7 cellular contexts compared by ENCODE assay signal in genomic region chr2:11912980-11913379, GRCh38.
"Had no signal": no experiment of that assay in that cellular context is flagged by ENCODE, and none has a peak within 500 bp of the region (broad histone marks: within the 10 kb centered on the region; RNA-seq: fewer than 3 reads in every experiment).

No MANE protein-coding gene starts in this region.

- FAIRE-seq: H1, H54, HTR-8/SVneo had no signal

- H3K27ac Mint-ChIP-seq: GM23338, H9, IgD-negative memory B cell had no signal

- ATAC-seq: GM23338 had no signal

- DNase-seq: H9, HCEC 1CT had no signal

- H2AFZ ChIP-seq: GM23338 had no signal

- H3K4me3 ChIP-seq: GM23338 had no signal

- H3K4me1 Mint-ChIP-seq: GM23338, H9 had no signal

- H3K36me3 Mint-ChIP-seq: IgD-negative memory B cell had no signal

- H3K27me3 Mint-ChIP-seq: IgD-negative memory B cell had no signal

- H3K4me2 ChIP-seq: GM23338 had no signal

- H3K4me3 Mint-ChIP-seq: GM23338, H9, IgD-negative memory B cell had no signal
